In genomic region chr12:90253674-90254181, GRCh38 we compare ENCODE assay signal across 8 cellular contexts.
DNase-seq lines count a peak whose midpoint lies in the region; ATAC-seq and TF ChIP-seq lines count a peak whose summit lies in the region.

No MANE protein-coding gene starts in this region.

- H3K4me3 Mint-ChIP-seq in T-helper 2 cell treated with Interferon-gamma antibody and Interleukin-4, amounts not matched to agents 5 μg/mL and 100 μg/mL, for 36 hours, result no peak overlapping the region
- peak overlapping the region; percentile 18 to 70 for H3K4me3 Mint-ChIP-seq in stimulated activated naive B cell treated with anti-CD40 and anti-IgM and Interleukin-4, amounts not matched to agents 10 μg/mL and 1 μg/mL and 100 μg/mL, for 72 hours

- TF ChIP-seq CTCF in lung (IDR thresholded peaks at IDR 0.05; ENCODE audit: control extremely low read depth, extremely low read depth), result no peak

- H3K9me3 ChIP-seq in lung (ENCODE audit: control insufficient read depth in 2 of 2, insufficient read depth in 1 of 2, low read length in 1 of 2), result no peaks in the 10 kb centered on the region

- peaks cover 8% of the 10 kb centered on the region for H3K4me1 Mint-ChIP-seq in T-helper 2 cell treated with Interferon-gamma antibody and Interleukin-4, amounts not matched to agents 5 μg/mL and 100 μg/mL, for 36 hours (ENCODE audit: low read depth)
- peaks cover 13 to 23% of the 10 kb centered on the region in 2 donors for H3K4me1 Mint-ChIP-seq in stimulated activated naive B cell treated with anti-CD40 and anti-IgM and Interleukin-4, amounts not matched to agents 10 μg/mL and 1 μg/mL and 100 μg/mL, for 72 hours

- no peaks in the 10 kb centered on the region for H3K9me3 Mint-ChIP-seq in T-helper 2 cell treated with Interferon-gamma antibody and Interleukin-4, amounts not matched to agents 5 μg/mL and 100 μg/mL, for 36 hours
- no peaks in the 10 kb centered on the region for H3K9me3 Mint-ChIP-seq in stimulated activated naive B cell treated with anti-CD40 and anti-IgM and Interleukin-4, amounts not matched to agents 10 μg/mL and 1 μg/mL and 100 μg/mL, for 72 hours

- H3K36me3 ChIP-seq in H7 (replicated peaks; ENCODE audit: control insufficient read depth, insufficient read depth, low read length) (no peaks in the 10 kb centered on the region), lung (ENCODE audit: control insufficient read depth in 2 of 2, insufficient read depth in 2 of 2, low read length in 2 of 2) (no peaks in the 10 kb centered on the region)

- H3K36me3 Mint-ChIP-seq in T-helper 2 cell treated with Interferon-gamma antibody and Interleukin-4, amounts not matched to agents 5 μg/mL and 100 μg/mL, for 36 hours (ENCODE audit: low read depth), result no peaks in the 10 kb centered on the region
- no peaks in the 10 kb centered on the region for H3K36me3 Mint-ChIP-seq in stimulated activated naive B cell treated with anti-CD40 and anti-IgM and Interleukin-4, amounts not matched to agents 10 μg/mL and 1 μg/mL and 100 μg/mL, for 72 hours

- H3K4me3 ChIP-seq in H7 (ENCODE audit: insufficient read depth, low read depth, low read length), result no peak overlapping the region
- H3K4me3 ChIP-seq in lung, result no peak overlapping the region

- WGBS in lung, 2 donors, result 18 to 39% methylated on average over 8 of the region's 8 CpGs

- peaks cover 6% of the 10 kb centered on the region for H3K27me3 Mint-ChIP-seq in T-helper 2 cell treated with Interferon-gamma antibody and Interleukin-4, amounts not matched to agents 5 μg/mL and 100 μg/mL, for 36 hours (ENCODE audit: low read depth)
- no peaks in the 10 kb centered on the region for H3K27me3 Mint-ChIP-seq in stimulated activated naive B cell treated with anti-CD40 and anti-IgM and Interleukin-4, amounts not matched to agents 10 μg/mL and 1 μg/mL and 100 μg/mL, for 72 hours

- peak; percentile 68 for ATAC-seq in lung (ENCODE audit: insufficient read depth, low FRiP score)
- peak; percentile 98 to 99 for ATAC-seq in stimulated activated naive B cell treated with anti-CD40 and anti-IgM and Interleukin-4, amounts not matched to agents 10 μg/mL and 1 μg/mL and 100 μg/mL, for 72 hours (replicated peaks)

- DNase-seq in activated CD4-positive, CD25-positive, alpha-beta regulatory T cell treated with anti-CD3 and anti-CD28 coated beads, Interleukin-2, amount 50 U/mL, for 16 hours (ENCODE audit: low read depth, low spot score), result peak; percentile 2
- DNase-seq in activated CD4-positive, CD25-positive, alpha-beta regulatory T cell (lab: John Stamatoyannopoulos, UW), result no peak
- DNase-seq in H7 (peak; percentile 4), LoVo (ENCODE audit: low spot score) (peak; percentile 63), cerebellum (ENCODE audit: low spot score) (peak; percentile 79), lung (ENCODE audit: low spot score) (peak; percentile 43)
- peak; percentile 25 for DNase-seq in T-helper 2 cell treated with Interferon-gamma antibody and Interleukin-4, amounts not matched to agents 5 μg/mL and 100 μg/mL, for 36 hours (ENCODE audit: low spot score)
- DNase-seq in stimulated activated naive B cell treated with anti-CD40 and anti-IgM and Interleukin-4, amounts not matched to agents 10 μg/mL and 1 μg/mL and 100 μg/mL, for 72 hours, result peak; percentile 71

- peaks cover 1 to 3% of the 10 kb centered on the region in 2 donors for H3K4me1 ChIP-seq in lung (ENCODE audit: control insufficient read depth in 2 of 2, insufficient read depth in 2 of 2, low read length in 2 of 2)

- H3K27ac Mint-ChIP-seq in T-helper 2 cell treated with Interferon-gamma antibody and Interleukin-4, amounts not matched to agents 5 μg/mL and 100 μg/mL, for 36 hours, result no peak overlapping the region
- H3K27ac Mint-ChIP-seq in stimulated activated naive B cell treated with anti-CD40 and anti-IgM and Interleukin-4, amounts not matched to agents 10 μg/mL and 1 μg/mL and 100 μg/mL, for 72 hours, result peak overlapping the region; percentile 56

- H3K27me3 ChIP-seq in H7 (ENCODE audit: control insufficient read depth, insufficient read depth, low read length), result no peaks in the 10 kb centered on the region
- no peaks in the 10 kb centered on the region for H3K27me3 ChIP-seq in lung (ENCODE audit: control insufficient read depth, insufficient read depth)

- peak overlapping the region in 1 of 2 donors; percentile 15 for H3K27ac ChIP-seq in lung (ENCODE audit: low read depth in 1 of 2, low read length in 1 of 2)

Comparison
In these comparisons a context has a peak if more than half of its experiments do, and no peak if none do; other contexts are left out.
1. DNase-seq: peak in activated CD4-positive, CD25-positive, alpha-beta regulatory T cell treated with anti-CD3 and anti-CD28 coated beads, Interleukin-2, amount 50 U/mL, for 16 hours (single experiment), H7 (single experiment), LoVo (single experiment), T-helper 2 cell treated with Interferon-gamma antibody and Interleukin-4, amounts not matched to agents 5 μg/mL and 100 μg/mL, for 36 hours (single experiment), cerebellum (single experiment), lung (single experiment) and stimulated activated naive B cell treated with anti-CD40 and anti-IgM and Interleukin-4, amounts not matched to agents 10 μg/mL and 1 μg/mL and 100 μg/mL, for 72 hours (single experiment); none in activated CD4-positive, CD25-positive, alpha-beta regulatory T cell (0 of 4).